ENCODE assay signal across 1 cellular context in genomic region chr12:106767206-106767605, GRCh38.
TF ChIP-seq lines count a peak whose summit lies in the region.

No MANE protein-coding gene starts in this region.

TF ChIP-seq in liver, 16 proteins besides CTCF, POLR2A, EP300 and RAD21:
- TF ChIP-seq RXRA (IDR thresholded peaks at IDR 0.05) = no peak
- TF ChIP-seq JUND (IDR thresholded peaks at IDR 0.05) = no peak
- no peak for TF ChIP-seq FOXA1 (IDR thresholded peaks at IDR 0.05)
- no peak for TF ChIP-seq SP1 (IDR thresholded peaks at IDR 0.05)
- TF ChIP-seq ATF3 (IDR thresholded peaks at IDR 0.05) = no peak
- TF ChIP-seq HNF4G (IDR thresholded peaks at IDR 0.05) = no peak
- TF ChIP-seq TAF1 (conservative IDR thresholded peaks at IDR 0.05) = no peak
- TF ChIP-seq YY1 (IDR thresholded peaks at IDR 0.05) = no peak
- no peak for TF ChIP-seq REST (IDR thresholded peaks at IDR 0.05)
